11 cellular contexts compared by ENCODE assay signal in the genomic region with DNA sequence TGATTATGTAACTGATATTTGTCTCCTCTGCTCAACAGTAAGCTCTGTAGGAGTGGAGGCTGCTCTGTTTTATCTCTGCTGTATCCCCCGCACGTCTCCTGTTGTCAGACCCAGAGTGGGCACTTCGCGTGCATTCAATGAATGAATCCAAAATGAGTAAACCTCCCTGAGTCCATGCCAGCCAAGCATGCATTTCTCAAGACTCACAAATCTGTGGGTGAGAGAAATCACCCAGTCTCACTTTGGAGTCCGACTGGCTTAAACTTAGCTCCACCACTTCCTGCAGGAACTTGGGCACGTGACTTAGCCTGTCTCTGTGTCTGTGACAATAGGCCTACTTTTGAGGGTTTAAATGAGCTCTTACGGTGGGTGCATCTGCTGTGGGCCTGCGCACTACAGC. TPM values are rescaled to one million over a fixed set of nuclear protein-coding genes. Genes with fewer than 3 reads are reported as not detected.
DNase-seq lines count a peak whose midpoint lies in the region; ATAC-seq and TF ChIP-seq lines count a peak whose summit lies in the region.
"Had no signal": no experiment of that assay in that cellular context is flagged by ENCODE, and none has a peak within 500 bp of the region (broad histone marks: within the 10 kb centered on the region; RNA-seq: fewer than 3 reads in every experiment).

No MANE protein-coding gene starts in this region.

- peak; percentile 3 for DNase-seq in NOMO-1 treated with dmso at 0.1 percent for 144 hours (lab: John Stamatoyannopoulos, UW; ENCODE audit: unreplicated experiment)
- no peak for DNase-seq in NOMO-1 (lab: John Stamatoyannopoulos, UW; ENCODE audit: unreplicated experiment in 2 of 2)
- no peak for DNase-seq in T-helper 2 cell treated with Interferon-gamma antibody and Interleukin-4, amounts not matched to agents 5 μg/mL and 100 μg/mL, for 36 hours (ENCODE audit: low spot score)
- no peak for DNase-seq in effector memory CD8-positive, alpha-beta T cell
- DNase-seq in stimulated activated naive B cell treated with anti-CD40 and anti-IgM and Interleukin-4, amounts not matched to agents 10 μg/mL and 1 μg/mL and 100 μg/mL, for 72 hours: no peak
- DNase-seq in erythroblast (lab: John Stamatoyannopoulos, UW): no peak
- no peak for DNase-seq in NCI-H82 treated with DMSO at 0.1 percent for 48 hours (lab: John Stamatoyannopoulos, UW; ENCODE audit: unreplicated experiment)
- no peak for DNase-seq in Peyer's patch
- DNase-seq: NCI-H1092 treated with DMSO at 0.1 percent for 48 hours had no signal

- H3K9me3 Mint-ChIP-seq in T-helper 2 cell treated with Interferon-gamma antibody and Interleukin-4, amounts not matched to agents 5 μg/mL and 100 μg/mL, for 36 hours: peaks cover 3% of the 10 kb centered on the region
- peaks cover 0 to 2% of the 10 kb centered on the region in 2 donors for H3K9me3 Mint-ChIP-seq in effector memory CD8-positive, alpha-beta T cell
- H3K9me3 Mint-ChIP-seq in stimulated activated naive B cell treated with anti-CD40 and anti-IgM and Interleukin-4, amounts not matched to agents 10 μg/mL and 1 μg/mL and 100 μg/mL, for 72 hours: peaks cover 5% of the 10 kb centered on the region in 2 donors

- H3K27ac Mint-ChIP-seq in T-helper 2 cell treated with Interferon-gamma antibody and Interleukin-4, amounts not matched to agents 5 μg/mL and 100 μg/mL, for 36 hours: peak overlapping the region; percentile 56
- peak overlapping the region; percentile 84 to 85 for H3K27ac Mint-ChIP-seq in effector memory CD8-positive, alpha-beta T cell
- peak overlapping the region; percentile 11 for H3K27ac Mint-ChIP-seq in stimulated activated naive B cell treated with anti-CD40 and anti-IgM and Interleukin-4, amounts not matched to agents 10 μg/mL and 1 μg/mL and 100 μg/mL, for 72 hours

- no peaks in the 10 kb centered on the region for H3K27me3 Mint-ChIP-seq in T-helper 2 cell treated with Interferon-gamma antibody and Interleukin-4, amounts not matched to agents 5 μg/mL and 100 μg/mL, for 36 hours (ENCODE audit: low read depth)
- no peaks in the 10 kb centered on the region for H3K27me3 Mint-ChIP-seq in effector memory CD8-positive, alpha-beta T cell
- H3K27me3 Mint-ChIP-seq in stimulated activated naive B cell treated with anti-CD40 and anti-IgM and Interleukin-4, amounts not matched to agents 10 μg/mL and 1 μg/mL and 100 μg/mL, for 72 hours: no peaks in the 10 kb centered on the region

- peaks cover 0 to 6% (median 0%) of the 10 kb centered on the region in 3 donors for H3K36me3 ChIP-seq in Peyer's patch

- no peaks in the 10 kb centered on the region for H3K27me3 ChIP-seq in Peyer's patch
- H3K27me3 ChIP-seq: esophagus muscularis mucosa had no signal

- no peak for ATAC-seq in effector memory CD8-positive, alpha-beta T cell (replicated peaks)
- ATAC-seq in stimulated activated naive B cell treated with anti-CD40 and anti-IgM and Interleukin-4, amounts not matched to agents 10 μg/mL and 1 μg/mL and 100 μg/mL, for 72 hours (replicated peaks): no peak

- TF ChIP-seq CTCF in Peyer's patch (IDR thresholded peaks at IDR 0.05): no peak

- no peaks in the 10 kb centered on the region for H3K9me3 ChIP-seq in Peyer's patch
- H3K9me3 ChIP-seq: esophagus muscularis mucosa had no signal

- no peak overlapping the region for H3K4me3 ChIP-seq in Peyer's patch
- H3K4me3 ChIP-seq: esophagus muscularis mucosa had no signal

- no peak for TF ChIP-seq POLR2A in erythroblast (IDR thresholded peaks at IDR 0.05; ENCODE audit: low read length)
- TF ChIP-seq POLR2A in Peyer's patch (IDR thresholded peaks at IDR 0.05): no peak

- H3K36me3 Mint-ChIP-seq in T-helper 2 cell treated with Interferon-gamma antibody and Interleukin-4, amounts not matched to agents 5 μg/mL and 100 μg/mL, for 36 hours (ENCODE audit: low read depth): peaks cover 34% of the 10 kb centered on the region
- H3K36me3 Mint-ChIP-seq in effector memory CD8-positive, alpha-beta T cell (ENCODE audit: insufficient read depth): peaks cover 14% of the 10 kb centered on the region
- peaks cover 28 to 65% of the 10 kb centered on the region in 2 donors for H3K36me3 Mint-ChIP-seq in stimulated activated naive B cell treated with anti-CD40 and anti-IgM and Interleukin-4, amounts not matched to agents 10 μg/mL and 1 μg/mL and 100 μg/mL, for 72 hours

- H3K4me3 Mint-ChIP-seq in T-helper 2 cell treated with Interferon-gamma antibody and Interleukin-4, amounts not matched to agents 5 μg/mL and 100 μg/mL, for 36 hours: peak overlapping the region; percentile 25
- H3K4me3 Mint-ChIP-seq in effector memory CD8-positive, alpha-beta T cell: peak overlapping the region; percentile 55 to 65
- H3K4me3 Mint-ChIP-seq in stimulated activated naive B cell treated with anti-CD40 and anti-IgM and Interleukin-4, amounts not matched to agents 10 μg/mL and 1 μg/mL and 100 μg/mL, for 72 hours: no peak overlapping the region

- peaks cover 49% of the 10 kb centered on the region for H3K4me1 Mint-ChIP-seq in T-helper 2 cell treated with Interferon-gamma antibody and Interleukin-4, amounts not matched to agents 5 μg/mL and 100 μg/mL, for 36 hours (ENCODE audit: low read depth)
- H3K4me1 Mint-ChIP-seq in effector memory CD8-positive, alpha-beta T cell (ENCODE audit: low read depth in 2 of 2): peaks cover 48 to 55% of the 10 kb centered on the region in 2 donors
- peaks cover 54 to 81% of the 10 kb centered on the region in 2 donors for H3K4me1 Mint-ChIP-seq in stimulated activated naive B cell treated with anti-CD40 and anti-IgM and Interleukin-4, amounts not matched to agents 10 μg/mL and 1 μg/mL and 100 μg/mL, for 72 hours

- H3K4me1 ChIP-seq in Peyer's patch: peaks cover 0 to 48% (median 12%) of the 10 kb centered on the region in 4 donors

- H3K27ac ChIP-seq in Peyer's patch: peak overlapping the region in 1 of 4 donors; percentile 53

RNA-seq across cellular contexts. Expression of gene PNPO, which starts 3.7 kb away (rescaled TPM):
- 100 to 1,000 TPM in 1 of 4 donors, 10 to 100 TPM in 3; 23.9 to 103 (median 64.6) TPM for total RNA-seq in Peyer's patch

RNA-seq across cellular contexts. Expression of gene PRR15L, which starts 12.6 kb away (rescaled TPM):
- total RNA-seq in Peyer's patch: 100 to 1,000 TPM in 3 of 4 donors, 10 to 100 TPM in 1; 88.3 to 358 (median 288) TPM
- total RNA-seq: A172, esophagus muscularis mucosa had no signal

RNA-seq across cellular contexts. Expression of gene CDK5RAP3, which starts 25.8 kb away (rescaled TPM):
- total RNA-seq in Peyer's patch: 1,000 to 10,000 TPM in 1 of 4 donors, 100 to 1,000 TPM in 3; 198 to 1,062 (median 553) TPM

RNA-seq across cellular contexts. Expression of gene SP2, which starts 49.0 kb away (rescaled TPM):
- total RNA-seq in Peyer's patch: 10 to 100 TPM in 3 of 4 donors, 1 to 10 TPM in 1; 8.6 to 29.7 (median 16.6) TPM

Comparison
In these comparisons a context has a peak if more than half of its experiments do, and no peak if none do; other contexts are left out.
1. H3K27ac Mint-ChIP-seq: peak in every context shown above with its lines; median percentile 84 in effector memory CD8-positive, alpha-beta T cell; 56 in T-helper 2 cell treated with Interferon-gamma antibody and Interleukin-4, amounts not matched to agents 5 μg/mL and 100 μg/mL, for 36 hours; 11 in stimulated activated naive B cell treated with anti-CD40 and anti-IgM and Interleukin-4, amounts not matched to agents 10 μg/mL and 1 μg/mL and 100 μg/mL, for 72 hours.
2. H3K4me3 Mint-ChIP-seq: peak in T-helper 2 cell treated with Interferon-gamma antibody and Interleukin-4, amounts not matched to agents 5 μg/mL and 100 μg/mL, for 36 hours (single experiment) and effector memory CD8-positive, alpha-beta T cell (2 of 2); none in stimulated activated naive B cell treated with anti-CD40 and anti-IgM and Interleukin-4, amounts not matched to agents 10 μg/mL and 1 μg/mL and 100 μg/mL, for 72 hours (0 of 2).